In the genomic region with DNA sequence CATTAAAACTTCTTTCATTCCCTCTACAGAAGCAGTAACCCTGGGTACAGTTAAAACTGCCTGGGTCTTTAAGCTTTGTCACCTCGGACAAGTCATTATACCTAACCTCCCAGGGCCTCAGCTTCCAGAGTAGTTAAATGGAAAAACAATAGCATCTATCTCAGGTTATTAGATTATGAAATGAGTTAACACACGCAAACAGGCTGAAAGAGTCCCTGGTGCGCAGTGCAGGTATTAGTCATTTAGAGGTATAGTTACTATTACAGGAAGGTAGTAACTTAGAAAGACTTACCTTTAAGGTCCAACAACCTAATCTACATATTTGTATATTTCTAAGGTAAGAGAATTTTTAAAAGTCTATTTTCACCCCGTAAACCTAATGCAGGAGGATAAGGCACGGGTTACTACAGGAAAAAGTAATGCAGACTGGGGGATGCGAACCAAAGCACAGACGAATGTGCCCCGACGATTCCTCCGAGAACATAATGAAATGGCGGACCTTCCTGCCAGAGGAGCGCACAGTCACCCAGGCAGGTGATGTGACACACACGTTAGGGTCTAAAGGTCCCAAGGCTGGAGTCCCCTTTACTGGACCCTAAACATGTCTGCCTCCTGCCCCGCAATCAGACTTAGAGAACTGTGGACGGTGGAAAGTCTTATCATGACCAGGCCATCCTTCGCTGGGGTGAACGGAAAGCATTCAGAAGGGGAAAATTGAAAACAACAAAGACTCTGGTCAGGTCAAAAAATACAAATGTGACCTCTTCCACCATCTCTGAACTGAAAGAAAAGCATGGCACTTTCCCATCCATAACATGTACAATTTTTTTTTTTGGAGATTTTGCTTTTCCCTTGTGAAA, we compare ENCODE assay signal across 8 cellular contexts. TPM values are rescaled to one million over a fixed set of nuclear protein-coding genes. Genes with fewer than 3 reads are reported as not detected.
DNase-seq lines count a peak whose midpoint lies in the region; ATAC-seq and TF ChIP-seq lines count a peak whose summit lies in the region.

No MANE protein-coding gene starts in this region.

- H3K27ac ChIP-seq in SK-N-MC (peak overlapping the region; percentile 57; the same call in 1 of the 2 replicates), testis (peak overlapping the region; percentile 80 to 97)

- H3K27me3 ChIP-seq in testis = no peaks in the 10 kb centered on the region

- 3 to 4% methylated on average over 17 of the region's 17 CpGs for WGBS in testis, 2 donors

- peaks cover 31% of the 10 kb centered on the region for H3K4me1 ChIP-seq in testis

- peak overlapping the region; percentile 99 for H3K9ac ChIP-seq in SK-N-MC (ENCODE audit: insufficient read length)

- H3K4me3 ChIP-seq in SK-N-MC (peak overlapping the region; percentile 98), testis (peak overlapping the region; percentile 87 to 89)

- intact Hi-C loops in testis (cut with DNase I; ENCODE audit: low total_unique reads) = no loop called here

- no peak for TF ChIP-seq POLR2A in testis (IDR thresholded peaks at IDR 0.05)

- TF ChIP-seq CTCF in testis (IDR thresholded peaks at IDR 0.05) (no peak), omental fat pad (IDR thresholded peaks at IDR 0.05) (no peak)

- no peak for ATAC-seq in omental fat pad (ENCODE audit: low FRiP score)

- H3K9me3 ChIP-seq in SK-N-MC (ENCODE audit: low read depth, low read length) = no peaks in the 10 kb centered on the region
- no peaks in the 10 kb centered on the region for H3K9me3 ChIP-seq in testis

- peak in 2 of 3 experiments; percentile 43 to 58 for DNase-seq in NCI-H1417 (lab: John Stamatoyannopoulos, UW)
- DNase-seq in NCI-H1417 treated with DMSO at 0.1 percent for 48 hours (lab: John Stamatoyannopoulos, UW) = no peak
- no peak for DNase-seq in SK-N-MC (ENCODE audit: low read depth, low spot score)
- DNase-seq in cerebellar cortex (ENCODE audit: low spot score) = peak; percentile 6
- peak; percentile 55 for DNase-seq in mesenteric fat pad (ENCODE audit: low spot score)
- peak; percentile 45 for DNase-seq in testis
- no peak for DNase-seq in OCI-M2 (lab: John Stamatoyannopoulos, UW; ENCODE audit: unreplicated experiment)
- no peak for DNase-seq in omental fat pad (ENCODE audit: low spot score)

- H3K36me3 ChIP-seq in SK-N-MC (ENCODE audit: insufficient read depth, low read length) (peaks cover 24% of the 10 kb centered on the region), testis (ENCODE audit: low read depth, missing control alignments) (no peaks in the 10 kb centered on the region)

RNA-seq across cellular contexts. Expression of a gene that starts 1.3 kb away (rescaled TPM):
- total RNA-seq in mesenteric fat pad (96.1 TPM), testis (100 to 1,000 TPM; 165 to 206 TPM), omental fat pad (10 to 100 TPM; 58.2 to 90.0 (median 82.2) TPM)
- 208 TPM for polyA plus RNA-seq in testis (ENCODE audit: insufficient read depth, low read depth, low replicate concordance)

Comparison
In these comparisons a context has a peak if more than half of its experiments do, and no peak if none do; other contexts are left out.
1. DNase-seq: peak in NCI-H1417 (2 of 3), cerebellar cortex (single experiment), mesenteric fat pad (single experiment) and testis (single experiment); none in NCI-H1417 treated with DMSO at 0.1 percent for 48 hours (single experiment), SK-N-MC (single experiment), OCI-M2 (single experiment) and omental fat pad (single experiment).